ENCODE assay signal across 19 cellular contexts in genomic region chr5:126816649-126817048, GRCh38. TPM values are rescaled to one million over a fixed set of nuclear protein-coding genes. Genes with fewer than 3 reads are reported as not detected.
DNase-seq lines count a peak whose midpoint lies in the region; ATAC-seq and TF ChIP-seq lines count a peak whose summit lies in the region.
"Had no signal": no experiment of that assay in that cellular context is flagged by ENCODE, and none has a peak within 500 bp of the region (broad histone marks: within the 10 kb centered on the region; RNA-seq: fewer than 3 reads in every experiment).

No MANE protein-coding gene starts in this region.

- intact Hi-C loops in Calu3 (cut with micrococcal nuclease; ENCODE audit: unreplicated experiment): no loop called here
- intact Hi-C loops in activated T-helper 1 cell treated with anti-CD3 and anti-CD28 coated beads, Interleukin-12 subunit alpha, Interleukin-12 subunit beta, Interleukin-2, Interleukin-4 antibody, amounts not matched to agents 30 ng/mL and 10 ng/mL and 1 ng/mL, durations not matched to agents 14 hours and 24 hours and 36 hours (cut with micrococcal nuclease): no loop called here
- intact Hi-C loops in stomach (cut with DNase I; ENCODE audit: low total_unique reads): no loop called here

- TF ChIP-seq EP300 in stomach (IDR thresholded peaks at IDR 0.05): no peak

- no peak for TF ChIP-seq POLR2A in stomach (IDR thresholded peaks at IDR 0.05)

- H3K4me1 Mint-ChIP-seq in activated T-cell treated with anti-CD3 and anti-CD28 coated beads, Interleukin-2, amount 50 U/mL, for 72 hours (ENCODE audit: low read depth): peaks cover 25% of the 10 kb centered on the region
- peaks cover 24% of the 10 kb centered on the region for H3K4me1 Mint-ChIP-seq in activated T-cell treated with anti-CD3 and anti-CD28 coated beads, Interleukin-2, amount 50 U/mL, for 4 hours (ENCODE audit: low read depth)
- H3K4me1 Mint-ChIP-seq in Calu3 (ENCODE audit: low read depth, unreplicated experiment) (no peaks in the 10 kb centered on the region), nephron progenitor cell (no peaks in the 10 kb centered on the region), endodermal cell (peaks cover 5% of the 10 kb centered on the region)
- H3K4me1 Mint-ChIP-seq in activated T-helper 1 cell treated with anti-CD3 and anti-CD28 coated beads, Interleukin-12 subunit alpha, Interleukin-12 subunit beta, Interleukin-2, Interleukin-4 antibody, amounts not matched to agents 30 ng/mL and 10 ng/mL and 1 ng/mL, durations not matched to agents 14 hours and 24 hours and 36 hours (ENCODE audit: low read depth): peaks cover 57% of the 10 kb centered on the region

- peaks cover 22 to 53% of the 10 kb centered on the region in 2 donors for H3K36me3 Mint-ChIP-seq in activated T-cell treated with anti-CD3 and anti-CD28 coated beads, Interleukin-2, amount 50 U/mL, for 72 hours (ENCODE audit: insufficient read depth in 2 of 2)
- peaks cover 36% of the 10 kb centered on the region for H3K36me3 Mint-ChIP-seq in activated T-cell treated with anti-CD3 and anti-CD28 coated beads, Interleukin-2, amount 50 U/mL, for 4 hours (ENCODE audit: insufficient read depth)
- peaks cover 47% of the 10 kb centered on the region for H3K36me3 Mint-ChIP-seq in Calu3 (ENCODE audit: insufficient read depth, unreplicated experiment)
- H3K36me3 Mint-ChIP-seq in activated T-helper 1 cell treated with anti-CD3 and anti-CD28 coated beads, Interleukin-12 subunit alpha, Interleukin-12 subunit beta, Interleukin-2, Interleukin-4 antibody, amounts not matched to agents 30 ng/mL and 10 ng/mL and 1 ng/mL, durations not matched to agents 14 hours and 24 hours and 36 hours (ENCODE audit: low read depth): peaks cover 48% of the 10 kb centered on the region
- H3K36me3 Mint-ChIP-seq in nephron progenitor cell (ENCODE audit: low read depth): peaks cover 79% of the 10 kb centered on the region
- peaks cover 72% of the 10 kb centered on the region for H3K36me3 Mint-ChIP-seq in endodermal cell (ENCODE audit: low read depth)

- peak overlapping the region in 1 of 2 donors; percentile 63 for H3K4me3 Mint-ChIP-seq in activated T-cell treated with anti-CD3 and anti-CD28 coated beads, Interleukin-2, amount 50 U/mL, for 72 hours
- H3K4me3 Mint-ChIP-seq in activated T-cell treated with anti-CD3 and anti-CD28 coated beads, Interleukin-2, amount 50 U/mL, for 4 hours: no peak overlapping the region
- H3K4me3 Mint-ChIP-seq in Calu3 (ENCODE audit: low read depth, unreplicated experiment) (no peak overlapping the region), nephron progenitor cell (no peak overlapping the region), endodermal cell (no peak overlapping the region)
- H3K4me3 Mint-ChIP-seq in activated T-helper 1 cell treated with anti-CD3 and anti-CD28 coated beads, Interleukin-12 subunit alpha, Interleukin-12 subunit beta, Interleukin-2, Interleukin-4 antibody, amounts not matched to agents 30 ng/mL and 10 ng/mL and 1 ng/mL, durations not matched to agents 14 hours and 24 hours and 36 hours: no peak overlapping the region

- peaks cover 0 to 47% (median 17%) of the 10 kb centered on the region in 4 donors for H3K36me3 ChIP-seq in stomach
- H3K36me3 ChIP-seq in endodermal cell (ENCODE audit: control insufficient read depth, insufficient read depth, low read length): peaks cover 94% of the 10 kb centered on the region

- DNase-seq in activated T-cell treated with anti-CD3 and anti-CD28 coated beads, Interleukin-2, amount 50 U/mL, for 72 hours: no peak
- DNase-seq in activated T-cell treated with anti-CD3 and anti-CD28 coated beads, Interleukin-2, amount 50 U/mL, for 4 hours: no peak
- no peak for DNase-seq in Calu3
- DNase-seq in activated T-helper 1 cell treated with anti-CD3 and anti-CD28 coated beads, Interleukin-12 subunit alpha, Interleukin-12 subunit beta, Interleukin-2, Interleukin-4 antibody, amounts not matched to agents 30 ng/mL and 10 ng/mL and 1 ng/mL, durations not matched to agents 14 hours and 24 hours and 36 hours (ENCODE audit: low spot score): no peak
- no peak for DNase-seq in nephron progenitor cell
- DNase-seq in stomach: no peak
- DNase-seq in islet precursor cell: no peak
- DNase-seq in endodermal cell: no peak
- DNase-seq: ACHN, AML-193, HCEC 1CT, NCI-H1105 treated with DMSO at 0.1 percent for 48 hours, NCI-H187, NCI-H2171, NCI-H446 treated with DMSO at 0.1 percent for 48 hours, NCI-H748 treated with DMSO at 0.1 percent for 48 hours, OCI-M1, RPMI8226, SIG-M5 had no signal

- H3K27ac ChIP-seq in stomach: no peak overlapping the region
- no peak overlapping the region for H3K27ac ChIP-seq in endodermal cell (ENCODE audit: low read depth, low read length)

- H3K9me3 ChIP-seq in stomach (no peaks in the 10 kb centered on the region), endodermal cell (ENCODE audit: control insufficient read depth, low read length) (no peaks in the 10 kb centered on the region)

- CTCF ChIA-PET in Calu3 (lab: Charles Lee): no interaction called here

- H3K4me3 ChIP-seq in stomach (no peak overlapping the region), endodermal cell (ENCODE audit: low read length) (no peak overlapping the region)

- ATAC-seq in activated T-cell treated with anti-CD3 and anti-CD28 coated beads, Interleukin-2, amount 50 U/mL, for 72 hours (replicated peaks in 1 of 2): no peak
- no peak for ATAC-seq in activated T-cell treated with anti-CD3 and anti-CD28 coated beads, Interleukin-2, amount 50 U/mL, for 4 hours

- TF ChIP-seq CTCF in Calu3 (IDR thresholded peaks at IDR 0.05; ENCODE audit: unreplicated experiment) (no peak), nephron progenitor cell (IDR thresholded peaks at IDR 0.05) (no peak), stomach (IDR thresholded peaks at IDR 0.05) (no peak), endodermal cell (conservative IDR thresholded peaks at IDR 0.05) (no peak)

- 93 to 98% (median 95%) methylated on average over 8 of the region's 8 CpGs for WGBS in stomach, 5 donors
- 97% methylated on average over 8 of the region's 8 CpGs; no CpG with 5 or more reads in 1 of the 2 experiments for WGBS in endodermal cell (ENCODE audit: insufficient coverage in 1 of 2, insufficient read length in 1 of 2), 2 experiments

- no peaks in the 10 kb centered on the region for H3K27me3 Mint-ChIP-seq in activated T-cell treated with anti-CD3 and anti-CD28 coated beads, Interleukin-2, amount 50 U/mL, for 72 hours (ENCODE audit: low read depth)
- no peaks in the 10 kb centered on the region for H3K27me3 Mint-ChIP-seq in activated T-cell treated with anti-CD3 and anti-CD28 coated beads, Interleukin-2, amount 50 U/mL, for 4 hours (ENCODE audit: low read depth)
- no peaks in the 10 kb centered on the region for H3K27me3 Mint-ChIP-seq in Calu3 (ENCODE audit: unreplicated experiment)
- H3K27me3 Mint-ChIP-seq in activated T-helper 1 cell treated with anti-CD3 and anti-CD28 coated beads, Interleukin-12 subunit alpha, Interleukin-12 subunit beta, Interleukin-2, Interleukin-4 antibody, amounts not matched to agents 30 ng/mL and 10 ng/mL and 1 ng/mL, durations not matched to agents 14 hours and 24 hours and 36 hours (ENCODE audit: insufficient read depth): no peaks in the 10 kb centered on the region
- H3K27me3 Mint-ChIP-seq in nephron progenitor cell (ENCODE audit: low read depth, poor library complexity): no peaks in the 10 kb centered on the region
- H3K27me3 Mint-ChIP-seq in endodermal cell (ENCODE audit: insufficient read depth): no peaks in the 10 kb centered on the region

- no TSS peak for BruUV-seq in Calu3 (replicated peaks; lab: Mats Ljungman, UMichigan)

- H3K4me1 ChIP-seq in stomach (no peaks in the 10 kb centered on the region), endodermal cell (ENCODE audit: control insufficient read depth, insufficient read depth, low read length) (no peaks in the 10 kb centered on the region)

- no peak overlapping the region for H3K9ac ChIP-seq in endodermal cell (ENCODE audit: extremely low read depth, low read length, poor library complexity, severe bottlenecking)

- H3K27me3 ChIP-seq in stomach (no peaks in the 10 kb centered on the region), endodermal cell (ENCODE audit: control insufficient read depth, insufficient read depth, low read length, poor library complexity, severe bottlenecking) (no peaks in the 10 kb centered on the region)

- no peaks in the 10 kb centered on the region for H3K9me3 Mint-ChIP-seq in activated T-cell treated with anti-CD3 and anti-CD28 coated beads, Interleukin-2, amount 50 U/mL, for 72 hours
- H3K9me3 Mint-ChIP-seq in activated T-cell treated with anti-CD3 and anti-CD28 coated beads, Interleukin-2, amount 50 U/mL, for 4 hours: no peaks in the 10 kb centered on the region
- H3K9me3 Mint-ChIP-seq in Calu3 (ENCODE audit: low read depth, unreplicated experiment) (no peaks in the 10 kb centered on the region), nephron progenitor cell (no peaks in the 10 kb centered on the region), endodermal cell (no peaks in the 10 kb centered on the region)
- no peaks in the 10 kb centered on the region for H3K9me3 Mint-ChIP-seq in activated T-helper 1 cell treated with anti-CD3 and anti-CD28 coated beads, Interleukin-12 subunit alpha, Interleukin-12 subunit beta, Interleukin-2, Interleukin-4 antibody, amounts not matched to agents 30 ng/mL and 10 ng/mL and 1 ng/mL, durations not matched to agents 14 hours and 24 hours and 36 hours

- peak overlapping the region; percentile 90 for H3K27ac Mint-ChIP-seq in activated T-cell treated with anti-CD3 and anti-CD28 coated beads, Interleukin-2, amount 50 U/mL, for 72 hours
- H3K27ac Mint-ChIP-seq in Calu3 (ENCODE audit: unreplicated experiment) (peak overlapping the region; percentile 31), nephron progenitor cell (peak overlapping the region; percentile 77), endodermal cell (no peak overlapping the region)
- H3K27ac Mint-ChIP-seq in activated T-helper 1 cell treated with anti-CD3 and anti-CD28 coated beads, Interleukin-12 subunit alpha, Interleukin-12 subunit beta, Interleukin-2, Interleukin-4 antibody, amounts not matched to agents 30 ng/mL and 10 ng/mL and 1 ng/mL, durations not matched to agents 14 hours and 24 hours and 36 hours: peak overlapping the region; percentile 69

RNA-seq across cellular contexts. Expression of gene LMNB1, which starts 39.7 kb away (rescaled TPM):
- 100 to 1,000 TPM; 186 to 211 TPM for total RNA-seq in activated T-cell treated with anti-CD3 and anti-CD28 coated beads, Interleukin-2, amount 50 U/mL, for 72 hours
- total RNA-seq in activated T-cell treated with anti-CD3 and anti-CD28 coated beads, Interleukin-2, amount 50 U/mL, for 4 hours: 100 to 1,000 TPM; 113 to 137 (median 118) TPM
- total RNA-seq in Calu3 (2022) (128 and 153 TPM in 2 replicates), stomach (100 to 1,000 TPM in 1 of 5 donors, 10 to 100 TPM in 3, 1 to 10 TPM in 1; 7.6 to 167 (median 27.4) TPM), endodermal cell (100 to 1,000 TPM; 185 to 205 TPM)
- 200 and 209 TPM in 2 replicates for total RNA-seq in activated T-helper 1 cell treated with anti-CD3 and anti-CD28 coated beads, Interleukin-12 subunit alpha, Interleukin-12 subunit beta, Interleukin-2, Interleukin-4 antibody, amounts not matched to agents 30 ng/mL and 10 ng/mL and 1 ng/mL, durations not matched to agents 14 hours and 24 hours and 36 hours
- polyA plus RNA-seq in stomach: 1 to 10 TPM; 7.7 to 8.7 (median 8.5) TPM
- 204 TPM for polyA plus RNA-seq in endodermal cell (2013, experiment 1 of 2)
- 208 TPM for polyA plus RNA-seq in endodermal cell (2013, experiment 2 of 2)
